1 cellular context compared by ENCODE assay signal in genomic region chr17:81536299-81537290, GRCh38.
TF ChIP-seq lines count a peak whose summit lies in the region.

No MANE protein-coding gene starts in this region.

TF ChIP-seq in IMR-90, 13 proteins besides CTCF, POLR2A, EP300 and RAD21 (continued from another document):
- TF ChIP-seq MAZ (IDR thresholded peaks at IDR 0.05; ENCODE audit: borderline replicate concordance, low read depth, low read length) = no peak
TF ChIP-seq in IMR-90: peak in this region for 0.
